In the genomic region with DNA sequence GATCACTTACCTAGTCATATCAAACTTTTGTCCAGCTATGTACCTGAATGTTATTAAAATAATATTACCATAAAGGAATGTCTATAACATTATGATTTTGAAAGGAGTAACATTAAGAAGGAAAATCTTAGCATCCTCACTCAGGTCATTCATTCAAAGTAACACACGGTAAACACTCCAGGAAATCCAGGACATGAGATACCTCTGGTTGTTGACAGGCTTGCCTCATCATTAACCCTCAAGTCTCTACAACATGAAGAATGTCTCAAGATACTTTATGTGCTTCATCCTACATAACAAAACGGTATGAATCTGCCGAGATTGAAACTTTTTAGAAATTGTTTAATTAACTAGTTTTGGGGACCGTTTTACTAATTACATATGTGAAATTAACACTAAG, we compare ENCODE assay signal across 1 cellular context.
A peak's percentile ranks its signal among the peaks of the same experiment; 100 is the strongest.
TF ChIP-seq lines count a peak whose summit lies in the region.

No MANE protein-coding gene starts in this region.

TF ChIP-seq in GM12878, 131 proteins besides CTCF, POLR2A, EP300 and RAD21:
- TF ChIP-seq, protein P1, sequence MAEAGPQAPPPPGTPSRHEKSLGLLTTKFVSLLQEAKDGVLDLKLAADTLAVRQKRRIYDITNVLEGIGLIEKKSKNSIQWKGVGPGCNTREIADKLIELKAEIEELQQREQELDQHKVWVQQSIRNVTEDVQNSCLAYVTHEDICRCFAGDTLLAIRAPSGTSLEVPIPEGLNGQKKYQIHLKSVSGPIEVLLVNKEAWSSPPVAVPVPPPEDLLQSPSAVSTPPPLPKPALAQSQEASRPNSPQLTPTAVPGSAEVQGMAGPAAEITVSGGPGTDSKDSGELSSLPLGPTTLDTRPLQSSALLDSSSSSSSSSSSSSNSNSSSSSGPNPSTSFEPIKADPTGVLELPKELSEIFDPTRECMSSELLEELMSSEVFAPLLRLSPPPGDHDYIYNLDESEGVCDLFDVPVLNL (IDR thresholded peaks at IDR 0.05; ENCODE audit: low read depth, low read length), result no peak
- 0 out of 2 replicates have a peak, but pooled peaks have one; percentile 20 for TF ChIP-seq ZNF217 (IDR thresholded peaks at IDR 0.05)
TF ChIP-seq in GM12878: peak in this region for 1.
